Comparison of ENCODE assay signal across 8 cellular contexts in the genomic region with DNA sequence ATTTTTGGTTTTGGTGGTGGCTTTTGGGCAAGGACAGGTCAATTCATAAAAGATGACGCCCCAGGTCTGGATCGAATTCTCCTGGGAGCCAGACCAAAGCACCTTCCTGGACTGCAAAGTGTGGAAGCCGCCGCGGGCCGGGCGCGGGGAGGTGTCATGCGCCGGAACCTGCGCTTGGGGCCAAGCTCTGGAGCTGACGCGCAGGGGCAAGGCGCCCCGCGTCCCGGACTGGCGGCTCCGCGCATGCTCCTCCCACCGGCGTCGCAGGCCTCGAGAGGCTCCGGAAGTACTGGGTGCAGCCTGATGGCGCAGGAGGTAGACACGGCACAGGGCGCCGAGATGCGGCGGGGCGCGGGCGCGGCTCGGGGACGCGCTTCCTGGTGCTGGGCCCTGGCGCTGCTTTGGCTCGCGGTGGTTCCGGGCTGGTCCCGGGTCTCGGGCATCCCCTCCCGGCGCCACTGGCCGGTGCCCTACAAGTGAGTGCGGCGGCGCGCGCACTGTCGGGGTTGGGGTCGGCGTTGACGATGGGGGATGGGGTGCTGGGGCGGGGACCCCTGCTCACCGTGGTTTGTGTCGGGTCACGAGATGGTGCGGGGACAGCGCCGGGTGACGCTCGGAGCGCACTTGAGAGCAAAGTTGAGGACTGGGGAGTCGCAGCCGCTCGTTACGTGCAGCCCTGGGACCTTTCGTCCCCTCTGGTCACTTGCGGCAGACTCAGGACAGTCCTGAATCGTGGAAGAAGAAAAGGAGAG.
A peak's percentile ranks its signal among the peaks of the same experiment; 100 is the strongest.
DNase-seq lines count a peak whose midpoint lies in the region; ATAC-seq and TF ChIP-seq lines count a peak whose summit lies in the region.

CLN5 (plus strand) TSS at position 286 of the 752 bp plus-strand sequence; CDS start at position 304, 18 bp downstream.

- peak; percentile 96 for ATAC-seq in GM19023 (IDR thresholded peaks at IDR 0.05; ENCODE audit: unreplicated experiment)
- ATAC-seq in HG03196 (IDR thresholded peaks at IDR 0.05; ENCODE audit: unreplicated experiment): peak; percentile 97

- H3K4me3 ChIP-seq in AG10803 (ENCODE audit: low read length): peak within 1 kb of the TSS; percentile 90

- TF ChIP-seq CTCF in AG10803 (conservative IDR thresholded peaks at IDR 0.05; ENCODE audit: low read length): no peak

- DNase-seq in AG10803 (ENCODE audit: low read depth) (peak; percentile 92), NCI-H345 treated with DMSO at 0.1 percent for 48 hours (lab: John Stamatoyannopoulos, UW; ENCODE audit: unreplicated experiment) (peak; percentile 83), cerebellar cortex (ENCODE audit: low spot score) (peak; percentile 89), islet precursor cell (peak; percentile 97)
- DNase-seq in activated CD4-positive, CD25-positive, alpha-beta regulatory T cell treated with anti-CD3 and anti-CD28 coated beads, Interleukin-2, amount 50 U/mL, for 72 hours: peak; percentile 95
- DNase-seq in stimulated activated CD4-positive, alpha-beta T cell treated with anti-CD3 and anti-CD28 coated beads, Interleukin-12 subunit alpha, Interleukin-12 subunit beta, amount 100 ng/mL, for 4 hours: peak; percentile 91

Comparison
In these comparisons a context has a peak if more than half of its experiments do, and no peak if none do; other contexts are left out.
1. Peak in every context shown above with its lines: DNase-seq, ATAC-seq and H3K4me3 ChIP-seq.